In the genomic region with DNA sequence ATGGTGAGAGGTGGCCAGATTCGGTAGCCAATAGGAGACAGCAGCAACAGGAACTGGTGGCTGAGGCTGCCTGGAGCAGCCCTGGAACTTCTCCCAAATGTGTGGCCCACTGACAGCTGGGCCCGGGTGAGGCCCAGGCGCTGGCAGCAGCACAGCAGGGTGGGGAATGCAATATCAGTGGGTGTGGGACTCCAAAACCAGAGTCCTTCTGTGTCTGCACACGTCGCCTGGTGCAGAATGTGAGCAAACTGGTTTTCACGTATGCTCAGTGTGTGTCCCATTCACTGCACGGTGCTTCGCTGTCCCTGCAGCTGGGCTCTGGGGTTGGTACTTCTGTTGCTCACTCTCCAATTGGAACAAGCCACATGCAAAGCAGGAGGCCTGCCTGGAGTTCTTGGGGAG, we compare ENCODE assay signal across 14 cellular contexts. TPM values are rescaled to one million over a fixed set of nuclear protein-coding genes. Genes with fewer than 3 reads are reported as not detected.
A peak's percentile ranks its signal among the peaks of the same experiment; 100 is the strongest.
DNase-seq lines count a peak whose midpoint lies in the region; ATAC-seq, FAIRE-seq and TF ChIP-seq lines count a peak whose summit lies in the region.
"Had no signal": no experiment of that assay in that cellular context is flagged by ENCODE, and none has a peak within 500 bp of the region (broad histone marks: within the 10 kb centered on the region; RNA-seq: fewer than 3 reads in every experiment).

No MANE protein-coding gene starts in this region.

- WGBS in heart right ventricle, 2 donors, result 44 to 48% methylated on average over 8 of the region's 8 CpGs
- 25 to 62% methylated on average over 8 of the region's 8 CpGs for WGBS in pancreas, 2 donors

- H3K4me1 ChIP-seq in heart right ventricle (peaks cover 13 to 74% (median 50%) of the 10 kb centered on the region in 9 donors), pancreas (peaks cover 9 to 25% (median 21%) of the 10 kb centered on the region in 3 donors)

- H3K27me3 Mint-ChIP-seq in activated naive CD4-positive, alpha-beta T cell treated with anti-CD3 and anti-CD28 coated beads for 36 hours (ENCODE audit: low read depth), result no peaks in the 10 kb centered on the region
- H3K27me3 Mint-ChIP-seq: activated B cell treated with CpG ODN at 0.5 μM for 24 hours had no signal

- intact Hi-C loops in heart right ventricle (cut with DNase I), result loop anchor here in 8 of 10 donors (5.0 to 10.0 kb wide), 7 partner anchors 69 to 347 kb away; a partner anchor contains a TSS
- intact Hi-C loops in pancreas (cut with DNase I), result loop anchor here in 1 of 3 donors (10.0 kb wide), 1 partner anchor 237 kb away; no protein-coding TSS in a partner anchor
- intact Hi-C loops in activated naive CD4-positive, alpha-beta T cell treated with anti-CD3 and anti-CD28 coated beads for 36 hours (cut with micrococcal nuclease), result loop anchor here (5.0 kb wide), 1 partner anchor 486 kb away; no protein-coding TSS in a partner anchor

- H3K9me3 ChIP-seq in heart right ventricle (no peaks in the 10 kb centered on the region), pancreas (no peaks in the 10 kb centered on the region)
- H3K9me3 ChIP-seq: ovary had no signal

- no peak overlapping the region for H3K27ac Mint-ChIP-seq in activated naive CD4-positive, alpha-beta T cell treated with anti-CD3 and anti-CD28 coated beads for 36 hours
- H3K27ac Mint-ChIP-seq: activated B cell treated with CpG ODN at 0.5 μM for 24 hours; activated T-cell treated with anti-CD3 and anti-CD28 coated beads, Interleukin-2, amount 50 U/mL, for 72 hours had no signal

- H3K4me1 Mint-ChIP-seq in activated naive CD4-positive, alpha-beta T cell treated with anti-CD3 and anti-CD28 coated beads for 36 hours (ENCODE audit: low read depth), result peaks cover 15% of the 10 kb centered on the region

- CTCF ChIA-PET in activated naive CD4-positive, alpha-beta T cell treated with anti-CD3 and anti-CD28 coated beads for 36 hours (lab: Charles Lee), result no interaction called here

- TF ChIP-seq CTCF in C4-2B (conservative IDR thresholded peaks at IDR 0.05) (no peak), heart right ventricle (IDR thresholded peaks at IDR 0.05) (no peak), pancreas (IDR thresholded peaks at IDR 0.05) (no peak)

- H3K27ac ChIP-seq in C4-2B (peak overlapping the region; percentile 95), heart right ventricle (peak overlapping the region in 8 of 10 donors; percentile 67 to 89 (median 86)), pancreas (peak overlapping the region; percentile 78 to 94 (median 82))
- H3K27ac ChIP-seq: ovary had no signal

- ATAC-seq in heart right ventricle (peak; percentile 30 to 69 (median 58)), pancreas (peak; percentile 7 to 24 (median 14))
- ATAC-seq: activated T-cell treated with anti-CD3 and anti-CD28 coated beads, Interleukin-2, amount 50 U/mL, for 72 hours had no signal

- H3K4me3 Mint-ChIP-seq in activated naive CD4-positive, alpha-beta T cell treated with anti-CD3 and anti-CD28 coated beads for 36 hours, result no peak overlapping the region
- H3K4me3 Mint-ChIP-seq: activated B cell treated with CpG ODN at 0.5 μM for 24 hours; activated T-cell treated with anti-CD3 and anti-CD28 coated beads, Interleukin-2, amount 50 U/mL, for 72 hours had no signal

- H3K36me3 ChIP-seq in heart right ventricle (peaks cover 0 to 8% (median 0%) of the 10 kb centered on the region in 9 donors), pancreas (no peaks in the 10 kb centered on the region)
- H3K36me3 ChIP-seq: ovary had no signal

- H3K27me3 ChIP-seq in heart right ventricle, result no peaks in the 10 kb centered on the region
- no peaks in the 10 kb centered on the region for H3K27me3 ChIP-seq in pancreas
- H3K27me3 ChIP-seq: ovary had no signal

- no peak for FAIRE-seq in pancreas (lab: Jason Lieb, UNC)

- DNase-seq in NCI-H526 treated with DMSO at 0.1 percent for 48 hours (lab: John Stamatoyannopoulos, UW) (peak; percentile 83), heart right ventricle (peak in 1 of 2 donors; percentile 65), pancreas (peak in 4 of 6 donors; percentile 32 to 43 (median 38)), glomerular visceral epithelial cell (ENCODE audit: extremely low spot score) (no peak), activated T-cell treated with anti-CD3 and anti-CD28 coated beads for 4 hours (no peak)
- DNase-seq in stimulated activated CD4-positive, alpha-beta T cell treated with anti-CD3 and anti-CD28 coated beads, Interleukin-4, amount 100 ng/mL, for 1 hour, result no peak
- no peak for DNase-seq in activated naive CD4-positive, alpha-beta T cell treated with anti-CD3 and anti-CD28 coated beads for 36 hours
- DNase-seq: activated B cell treated with CpG ODN at 0.5 μM for 24 hours; activated T-cell treated with anti-CD3 and anti-CD28 coated beads, Interleukin-2, amount 50 U/mL, for 72 hours; DND-41; kidney glomerular epithelial cell; ovary; SHP77 treated with DMSO at 0.1 percent for 48 hours had no signal

- H3K9me3 Mint-ChIP-seq in activated naive CD4-positive, alpha-beta T cell treated with anti-CD3 and anti-CD28 coated beads for 36 hours, result no peaks in the 10 kb centered on the region
- H3K9me3 Mint-ChIP-seq: activated B cell treated with CpG ODN at 0.5 μM for 24 hours; activated T-cell treated with anti-CD3 and anti-CD28 coated beads, Interleukin-2, amount 50 U/mL, for 72 hours had no signal

- no peaks in the 10 kb centered on the region for H3K36me3 Mint-ChIP-seq in activated naive CD4-positive, alpha-beta T cell treated with anti-CD3 and anti-CD28 coated beads for 36 hours (ENCODE audit: low read depth)

- H3K4me3 ChIP-seq in heart right ventricle (no peak overlapping the region), pancreas (no peak overlapping the region)
- H3K4me3 ChIP-seq: ovary had no signal

RNA-seq across cellular contexts. Expression of a gene that starts 14.4 kb away (rescaled TPM):
- total RNA-seq in heart right ventricle, result 1 to 10 TPM in 8 of 10 donors, under 1 TPM in 2; 0.62 to 4.6 (median 1.4) TPM
- 1 to 10 TPM; 1.0 to 3.6 TPM for polyA plus RNA-seq in heart right ventricle
- total RNA-seq in pancreas, result 1 to 10 TPM in 4 of 6 donors, under 1 TPM in 2; 0.60 to 2.9 (median 1.1) TPM
- 1 to 10 TPM; 1.1 to 1.5 TPM for polyA plus RNA-seq in pancreas
- total RNA-seq in activated naive CD4-positive, alpha-beta T cell treated with anti-CD3 and anti-CD28 coated beads for 36 hours, result 10 to 100 TPM; 78.7 to 91.5 TPM

Comparison
In these comparisons a context has a peak if more than half of its experiments do, and no peak if none do; other contexts are left out.
1. DNase-seq: peak in NCI-H526 treated with DMSO at 0.1 percent for 48 hours (single experiment) and pancreas (4 of 6); none in glomerular visceral epithelial cell (single experiment), stimulated activated CD4-positive, alpha-beta T cell treated with anti-CD3 and anti-CD28 coated beads, Interleukin-4, amount 100 ng/mL, for 1 hour (single experiment), activated naive CD4-positive, alpha-beta T cell treated with anti-CD3 and anti-CD28 coated beads for 36 hours (single experiment) and activated T-cell treated with anti-CD3 and anti-CD28 coated beads for 4 hours (single experiment).
2. RNA of a gene that starts 14.4 kb away (total RNA-seq): 78.7 to 91.5 TPM in activated naive CD4-positive, alpha-beta T cell treated with anti-CD3 and anti-CD28 coated beads for 36 hours; 0.62 to 4.6 TPM in heart right ventricle and 0.60 to 2.9 TPM in pancreas; every median in the first group is over 10 times any median in the second.
3. Peak in every context shown above with its lines, with median percentiles within 50 percentile points of each other: H3K27ac ChIP-seq.